1 cellular context compared by ENCODE assay signal in the genomic region with DNA sequence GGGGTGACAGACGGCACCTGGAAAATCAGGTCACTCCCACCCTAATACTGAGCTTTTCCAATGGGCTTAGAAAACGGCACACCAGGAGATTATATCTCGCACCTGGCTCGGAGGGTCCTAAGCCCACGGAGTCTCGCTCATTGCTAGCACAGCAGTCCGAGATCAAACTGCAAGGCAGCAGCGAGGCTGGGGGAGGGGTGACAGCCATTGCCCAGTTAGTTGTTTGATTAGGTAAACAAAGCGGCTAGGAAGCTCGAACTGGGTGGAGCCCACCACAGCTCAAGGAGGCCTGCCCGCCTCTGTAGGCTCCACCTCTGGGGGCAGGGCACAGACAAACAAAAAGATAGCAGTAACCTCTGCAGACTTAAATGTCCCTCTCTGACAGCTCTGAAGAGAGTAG.
TF ChIP-seq lines count a peak whose summit lies in the region.

No MANE protein-coding gene starts in this region.

TF ChIP-seq in HepG2, 621 proteins besides CTCF, POLR2A, EP300 and RAD21 (continued from another document):
- TF ChIP-seq, protein P1, sequence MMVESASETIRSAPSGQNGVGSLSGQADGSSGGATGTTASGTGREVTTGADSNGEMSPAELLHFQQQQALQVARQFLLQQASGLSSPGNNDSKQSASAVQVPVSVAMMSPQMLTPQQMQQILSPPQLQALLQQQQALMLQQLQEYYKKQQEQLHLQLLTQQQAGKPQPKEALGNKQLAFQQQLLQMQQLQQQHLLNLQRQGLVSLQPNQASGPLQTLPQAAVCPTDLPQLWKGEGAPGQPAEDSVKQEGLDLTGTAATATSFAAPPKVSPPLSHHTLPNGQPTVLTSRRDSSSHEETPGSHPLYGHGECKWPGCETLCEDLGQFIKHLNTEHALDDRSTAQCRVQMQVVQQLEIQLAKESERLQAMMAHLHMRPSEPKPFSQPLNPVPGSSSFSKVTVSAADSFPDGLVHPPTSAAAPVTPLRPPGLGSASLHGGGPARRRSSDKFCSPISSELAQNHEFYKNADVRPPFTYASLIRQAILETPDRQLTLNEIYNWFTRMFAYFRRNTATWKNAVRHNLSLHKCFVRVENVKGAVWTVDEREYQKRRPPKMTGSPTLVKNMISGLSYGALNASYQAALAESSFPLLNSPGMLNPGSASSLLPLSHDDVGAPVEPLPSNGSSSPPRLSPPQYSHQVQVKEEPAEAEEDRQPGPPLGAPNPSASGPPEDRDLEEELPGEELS (CRISPR knock-in tag; IDR thresholded peaks at IDR 0.05) = peak; percentile 43; the same call in 1 of the 2 replicates
